Comparison of ENCODE assay signal across 8 cellular contexts in genomic region chr4:153221783-153222161, GRCh38.
DNase-seq lines count a peak whose midpoint lies in the region; ATAC-seq and TF ChIP-seq lines count a peak whose summit lies in the region.

No MANE protein-coding gene starts in this region.

- H3K27ac Mint-ChIP-seq in activated naive CD8-positive, alpha-beta T cell treated with anti-CD3 and anti-CD28 coated beads, Interleukin-2, amount 50 U/mL, for 24 hours: no peak overlapping the region
- no peak overlapping the region for H3K27ac Mint-ChIP-seq in stimulated activated effector memory CD8-positive, alpha-beta T cell treated with anti-CD3 and anti-CD28 coated beads, Interleukin-12 subunit alpha, Interleukin-12 subunit beta, amount 100 ng/mL, for 72 hours

- no peak for TF ChIP-seq CTCF in HFF-Myc (IDR thresholded peaks at IDR 0.05; ENCODE audit: low read depth, low read length, missing control alignments)

- H3K4me1 Mint-ChIP-seq in activated naive CD8-positive, alpha-beta T cell treated with anti-CD3 and anti-CD28 coated beads, Interleukin-2, amount 50 U/mL, for 24 hours: peaks cover 43% of the 10 kb centered on the region
- no peaks in the 10 kb centered on the region for H3K4me1 Mint-ChIP-seq in stimulated activated effector memory CD8-positive, alpha-beta T cell treated with anti-CD3 and anti-CD28 coated beads, Interleukin-12 subunit alpha, Interleukin-12 subunit beta, amount 100 ng/mL, for 72 hours

- H3K27me3 Mint-ChIP-seq in activated naive CD8-positive, alpha-beta T cell treated with anti-CD3 and anti-CD28 coated beads, Interleukin-2, amount 50 U/mL, for 24 hours: peaks cover 32% of the 10 kb centered on the region

- peak overlapping the region; percentile 76 for H3K4me3 Mint-ChIP-seq in activated naive CD8-positive, alpha-beta T cell treated with anti-CD3 and anti-CD28 coated beads, Interleukin-2, amount 50 U/mL, for 24 hours
- peak overlapping the region; percentile 69 for H3K4me3 Mint-ChIP-seq in stimulated activated effector memory CD8-positive, alpha-beta T cell treated with anti-CD3 and anti-CD28 coated beads, Interleukin-12 subunit alpha, Interleukin-12 subunit beta, amount 100 ng/mL, for 72 hours

- no peak for DNase-seq in HFF-Myc (ENCODE audit: extremely low read depth, low read depth)
- DNase-seq in activated naive CD8-positive, alpha-beta T cell treated with anti-CD3 and anti-CD28 coated beads, Interleukin-2, amount 50 U/mL, for 24 hours: no peak
- DNase-seq in stimulated activated effector memory CD8-positive, alpha-beta T cell treated with anti-CD3 and anti-CD28 coated beads, Interleukin-12 subunit alpha, Interleukin-12 subunit beta, amount 100 ng/mL, for 72 hours (ENCODE audit: low spot score in 2 of 2): no peak
- DNase-seq in NCI-H446 treated with DMSO at 0.1 percent for 48 hours (lab: John Stamatoyannopoulos, UW): no peak
- DNase-seq in NCI-H345 (lab: John Stamatoyannopoulos, UW): no peak

- ATAC-seq in activated naive CD8-positive, alpha-beta T cell treated with anti-CD3 and anti-CD28 coated beads, Interleukin-2, amount 50 U/mL, for 24 hours: no peak
- ATAC-seq in stimulated activated effector memory CD8-positive, alpha-beta T cell treated with anti-CD3 and anti-CD28 coated beads, Interleukin-12 subunit alpha, Interleukin-12 subunit beta, amount 100 ng/mL, for 72 hours: no peak
- ATAC-seq in HG03342 (IDR thresholded peaks at IDR 0.05; ENCODE audit: unreplicated experiment) (no peak), GM18907 (IDR thresholded peaks at IDR 0.05; ENCODE audit: unreplicated experiment) (no peak)

- no peaks in the 10 kb centered on the region for H3K36me3 Mint-ChIP-seq in activated naive CD8-positive, alpha-beta T cell treated with anti-CD3 and anti-CD28 coated beads, Interleukin-2, amount 50 U/mL, for 24 hours (ENCODE audit: low read depth)
- no peaks in the 10 kb centered on the region for H3K36me3 Mint-ChIP-seq in stimulated activated effector memory CD8-positive, alpha-beta T cell treated with anti-CD3 and anti-CD28 coated beads, Interleukin-12 subunit alpha, Interleukin-12 subunit beta, amount 100 ng/mL, for 72 hours

- H3K9me3 ChIP-seq in iPS-18c (ENCODE audit: control insufficient read depth, insufficient read depth, low read length): no peaks in the 10 kb centered on the region

- H3K9me3 Mint-ChIP-seq in activated naive CD8-positive, alpha-beta T cell treated with anti-CD3 and anti-CD28 coated beads, Interleukin-2, amount 50 U/mL, for 24 hours: peaks cover 8% of the 10 kb centered on the region
- H3K9me3 Mint-ChIP-seq in stimulated activated effector memory CD8-positive, alpha-beta T cell treated with anti-CD3 and anti-CD28 coated beads, Interleukin-12 subunit alpha, Interleukin-12 subunit beta, amount 100 ng/mL, for 72 hours: no peaks in the 10 kb centered on the region

- peak overlapping the region; percentile 64 for H3K4me3 ChIP-seq in HFF-Myc (replicated peaks; ENCODE audit: low read depth, low read length)
- peak overlapping the region; percentile 71 for H3K4me3 ChIP-seq in iPS-18c (ENCODE audit: insufficient read depth, low read depth, low read length)
